In genomic region chr15:41773332-41773728, GRCh38 we compare ENCODE assay signal across 8 cellular contexts. TPM values are rescaled to one million over a fixed set of nuclear protein-coding genes. Genes with fewer than 3 reads are reported as not detected.
A peak's percentile ranks its signal among the peaks of the same experiment; 100 is the strongest.
DNase-seq lines count a peak whose midpoint lies in the region; ATAC-seq and TF ChIP-seq lines count a peak whose summit lies in the region.

No MANE protein-coding gene starts in this region.

- H3K4me1 ChIP-seq in thymus (ENCODE audit: control insufficient read depth, insufficient read depth, low read length): peaks cover 19% of the 10 kb centered on the region

- no peak overlapping the region for H3K4me3 ChIP-seq in thymus (ENCODE audit: low read length)

- H3K9me3 ChIP-seq in thymus (ENCODE audit: control insufficient read depth): no peaks in the 10 kb centered on the region

- in situ Hi-C loops in GM13977 (cut with MboI; ENCODE audit: low pct_unique_long_range_greater_than_20kb, low sequenced_read_pairs, unreplicated experiment): no loop called here

- H3K27me3 ChIP-seq in layer of hippocampus (ENCODE audit: control insufficient read depth, insufficient read depth, low read length) (no peaks in the 10 kb centered on the region), thymus (ENCODE audit: control insufficient read depth, insufficient read depth) (no peaks in the 10 kb centered on the region)

- TF ChIP-seq CTCF in GM13977 (IDR thresholded peaks at IDR 0.05; ENCODE audit: extremely low read depth, insufficient read depth, missing control alignments): no peak

- intact Hi-C loops in activated CD4-positive, alpha-beta T cell treated with anti-CD3 and anti-CD28 coated beads, Interleukin-2, amount 10 ng/mL, durations not matched to agents 24 days and 14 days (cut with micrococcal nuclease): no loop called here

- no peaks in the 10 kb centered on the region for H3K36me3 ChIP-seq in thymus (ENCODE audit: control insufficient read depth, insufficient read depth)

- H3K4me1 Mint-ChIP-seq in activated CD4-positive, alpha-beta T cell treated with anti-CD3 and anti-CD28 coated beads, Interleukin-2, amount 10 ng/mL, durations not matched to agents 24 days and 14 days: peaks cover 41% of the 10 kb centered on the region
- H3K4me1 Mint-ChIP-seq in activated T-helper 17 cell treated with anti-CD3 and anti-CD28 coated beads, Interleukin-2, amount 50 U/mL, for 72 hours: peaks cover 40% of the 10 kb centered on the region

- H3K27ac Mint-ChIP-seq in activated CD4-positive, alpha-beta T cell treated with anti-CD3 and anti-CD28 coated beads, Interleukin-2, amount 10 ng/mL, durations not matched to agents 24 days and 14 days: peak overlapping the region; percentile 94
- peak overlapping the region; percentile 77 for H3K27ac Mint-ChIP-seq in activated T-helper 17 cell treated with anti-CD3 and anti-CD28 coated beads, Interleukin-2, amount 50 U/mL, for 72 hours

- peak overlapping the region; percentile 85 for H3K27ac ChIP-seq in layer of hippocampus (ENCODE audit: low read depth, low read length)
- peak overlapping the region; percentile 69 for H3K27ac ChIP-seq in thymus (ENCODE audit: low read depth)

- DNase-seq in activated CD4-positive, alpha-beta T cell treated with anti-CD3 and anti-CD28 coated beads, Interleukin-2, amount 10 ng/mL, durations not matched to agents 24 days and 14 days: no peak
- DNase-seq in activated CD4-positive, alpha-beta T cell treated with anti-CD3 and anti-CD28 coated beads, Interleukin-2, amount 50 U/mL, for 4 hours: no peak
- DNase-seq in NCI-H446 (lab: John Stamatoyannopoulos, UW) (no peak), pons (ENCODE audit: low spot score) (no peak), GM13977 (ENCODE audit: low spot score) (no peak)

- H3K36me3 Mint-ChIP-seq in activated CD4-positive, alpha-beta T cell treated with anti-CD3 and anti-CD28 coated beads, Interleukin-2, amount 10 ng/mL, durations not matched to agents 24 days and 14 days (ENCODE audit: low read depth): peaks cover 3% of the 10 kb centered on the region
- H3K36me3 Mint-ChIP-seq in activated T-helper 17 cell treated with anti-CD3 and anti-CD28 coated beads, Interleukin-2, amount 50 U/mL, for 72 hours (ENCODE audit: low read depth): peaks cover 9% of the 10 kb centered on the region

- H3K9me3 Mint-ChIP-seq in activated CD4-positive, alpha-beta T cell treated with anti-CD3 and anti-CD28 coated beads, Interleukin-2, amount 10 ng/mL, durations not matched to agents 24 days and 14 days: no peaks in the 10 kb centered on the region
- H3K9me3 Mint-ChIP-seq in activated T-helper 17 cell treated with anti-CD3 and anti-CD28 coated beads, Interleukin-2, amount 50 U/mL, for 72 hours: no peaks in the 10 kb centered on the region

- peak overlapping the region; percentile 95 for H3K4me3 Mint-ChIP-seq in activated CD4-positive, alpha-beta T cell treated with anti-CD3 and anti-CD28 coated beads, Interleukin-2, amount 10 ng/mL, durations not matched to agents 24 days and 14 days
- H3K4me3 Mint-ChIP-seq in activated T-helper 17 cell treated with anti-CD3 and anti-CD28 coated beads, Interleukin-2, amount 50 U/mL, for 72 hours: peak overlapping the region; percentile 85

- WGBS in thymus: 38% methylated on average over 5 of the region's 5 CpGs

- H3K27me3 Mint-ChIP-seq in activated CD4-positive, alpha-beta T cell treated with anti-CD3 and anti-CD28 coated beads, Interleukin-2, amount 10 ng/mL, durations not matched to agents 24 days and 14 days: no peaks in the 10 kb centered on the region
- H3K27me3 Mint-ChIP-seq in activated T-helper 17 cell treated with anti-CD3 and anti-CD28 coated beads, Interleukin-2, amount 50 U/mL, for 72 hours: no peaks in the 10 kb centered on the region

- no peak for ATAC-seq in activated T-helper 17 cell treated with anti-CD3 and anti-CD28 coated beads, Interleukin-2, amount 50 U/mL, for 72 hours (replicated peaks)

RNA-seq across cellular contexts. Expression of gene MAPKBP1, which starts 1.0 kb away (rescaled TPM):
- 24.8 and 27.1 TPM in 2 replicates for total RNA-seq in activated CD4-positive, alpha-beta T cell treated with anti-CD3 and anti-CD28 coated beads, Interleukin-2, amount 10 ng/mL, durations not matched to agents 24 days and 14 days
- total RNA-seq in activated T-helper 17 cell treated with anti-CD3 and anti-CD28 coated beads, Interleukin-2, amount 50 U/mL, for 72 hours: 10 to 100 TPM; 33.7 to 45.5 TPM
- polyA plus RNA-seq in thymus: 8.1 TPM

RNA-seq across cellular contexts. Expression of gene JMJD7, which starts 54.6 kb away (rescaled TPM):
- total RNA-seq in activated CD4-positive, alpha-beta T cell treated with anti-CD3 and anti-CD28 coated beads, Interleukin-2, amount 10 ng/mL, durations not matched to agents 24 days and 14 days: 18.3 and 20.1 TPM in 2 replicates
- 10 to 100 TPM; 12.0 to 16.6 TPM for total RNA-seq in activated T-helper 17 cell treated with anti-CD3 and anti-CD28 coated beads, Interleukin-2, amount 50 U/mL, for 72 hours
- 15.6 TPM for polyA plus RNA-seq in thymus
